Comparison of ENCODE assay signal across 18 cellular contexts in the genomic region with DNA sequence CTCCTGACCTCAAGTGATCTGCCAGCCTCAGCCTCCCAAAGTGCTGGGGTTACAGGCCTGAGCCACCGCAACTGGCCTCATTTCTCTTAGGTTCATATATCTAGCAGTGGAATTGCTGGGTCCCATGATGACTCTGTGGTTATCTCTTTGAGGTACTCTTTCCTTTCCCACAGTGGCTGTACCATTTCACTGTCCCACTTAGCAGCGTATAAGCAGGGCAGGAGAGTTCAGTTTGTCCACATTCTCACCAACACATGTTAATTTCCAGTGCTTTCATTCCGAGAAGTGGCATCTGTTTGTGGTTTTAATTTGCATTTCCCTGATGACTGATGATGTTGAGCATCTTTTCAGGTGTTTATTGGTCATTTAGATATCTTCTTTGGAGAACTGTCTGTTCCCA. TPM values are rescaled to one million over a fixed set of nuclear protein-coding genes. Genes with fewer than 3 reads are reported as not detected.
DNase-seq lines count a peak whose midpoint lies in the region; ATAC-seq lines count a peak whose summit lies in the region.
"Had no signal": no experiment of that assay in that cellular context is flagged by ENCODE, and none has a peak within 500 bp of the region (broad histone marks: within the 10 kb centered on the region; RNA-seq: fewer than 3 reads in every experiment).

No MANE protein-coding gene starts in this region.

- no peaks in the 10 kb centered on the region for H3K27me3 Mint-ChIP-seq in activated T-cell treated with anti-CD3 and anti-CD28 coated beads, Interleukin-2, amount 50 U/mL, for 24 hours
- no peaks in the 10 kb centered on the region for H3K27me3 Mint-ChIP-seq in activated T-helper 2 cell treated with anti-CD3 and anti-CD28 coated beads, Interferon-gamma antibody, Interleukin-2, Interleukin-4, amounts not matched to agents 10 μg/mL and 5 μg/mL and 100 μg/mL, durations not matched to agents 14 hours and 24 hours and 36 hours (ENCODE audit: low read depth)
- no peaks in the 10 kb centered on the region for H3K27me3 Mint-ChIP-seq in stimulated activated naive CD8-positive, alpha-beta T cell treated with anti-CD3 and anti-CD28 coated beads, Interleukin-15, Interleukin-2, amounts not matched to agents 100 ng/mL and 50 ng/mL, for 24 hours

- H3K36me3 Mint-ChIP-seq in activated T-cell treated with anti-CD3 and anti-CD28 coated beads, Interleukin-2, amount 50 U/mL, for 24 hours (ENCODE audit: low read depth): peaks cover 53% of the 10 kb centered on the region
- H3K36me3 Mint-ChIP-seq in activated T-helper 2 cell treated with anti-CD3 and anti-CD28 coated beads, Interferon-gamma antibody, Interleukin-2, Interleukin-4, amounts not matched to agents 10 μg/mL and 5 μg/mL and 100 μg/mL, durations not matched to agents 14 hours and 24 hours and 36 hours (ENCODE audit: low read depth): peaks cover 4% of the 10 kb centered on the region
- H3K36me3 Mint-ChIP-seq in stimulated activated naive CD8-positive, alpha-beta T cell treated with anti-CD3 and anti-CD28 coated beads, Interleukin-15, Interleukin-2, amounts not matched to agents 100 ng/mL and 50 ng/mL, for 24 hours (ENCODE audit: low read depth): no peaks in the 10 kb centered on the region

- peak; percentile 47 for ATAC-seq in HG02678 (IDR thresholded peaks at IDR 0.05; ENCODE audit: unreplicated experiment)

- H3K4me1 Mint-ChIP-seq in activated T-cell treated with anti-CD3 and anti-CD28 coated beads, Interleukin-2, amount 50 U/mL, for 24 hours (ENCODE audit: low read depth): peaks cover 10% of the 10 kb centered on the region
- peaks cover 6% of the 10 kb centered on the region for H3K4me1 Mint-ChIP-seq in activated T-helper 2 cell treated with anti-CD3 and anti-CD28 coated beads, Interferon-gamma antibody, Interleukin-2, Interleukin-4, amounts not matched to agents 10 μg/mL and 5 μg/mL and 100 μg/mL, durations not matched to agents 14 hours and 24 hours and 36 hours (ENCODE audit: low read depth)
- H3K4me1 Mint-ChIP-seq in stimulated activated naive CD8-positive, alpha-beta T cell treated with anti-CD3 and anti-CD28 coated beads, Interleukin-15, Interleukin-2, amounts not matched to agents 100 ng/mL and 50 ng/mL, for 24 hours (ENCODE audit: low read depth): peaks cover 10% of the 10 kb centered on the region

- intact Hi-C loops in activated T-helper 2 cell treated with anti-CD3 and anti-CD28 coated beads, Interferon-gamma antibody, Interleukin-2, Interleukin-4, amounts not matched to agents 10 μg/mL and 5 μg/mL and 100 μg/mL, durations not matched to agents 14 hours and 24 hours and 36 hours (cut with micrococcal nuclease): no loop called here

- no peak overlapping the region for H3K4me3 Mint-ChIP-seq in activated T-cell treated with anti-CD3 and anti-CD28 coated beads, Interleukin-2, amount 50 U/mL, for 24 hours
- no peak overlapping the region for H3K4me3 Mint-ChIP-seq in activated T-helper 2 cell treated with anti-CD3 and anti-CD28 coated beads, Interferon-gamma antibody, Interleukin-2, Interleukin-4, amounts not matched to agents 10 μg/mL and 5 μg/mL and 100 μg/mL, durations not matched to agents 14 hours and 24 hours and 36 hours (ENCODE audit: low read depth)
- no peak overlapping the region for H3K4me3 Mint-ChIP-seq in stimulated activated naive CD8-positive, alpha-beta T cell treated with anti-CD3 and anti-CD28 coated beads, Interleukin-15, Interleukin-2, amounts not matched to agents 100 ng/mL and 50 ng/mL, for 24 hours

- H3K27ac Mint-ChIP-seq in activated T-cell treated with anti-CD3 and anti-CD28 coated beads, Interleukin-2, amount 50 U/mL, for 24 hours: peak overlapping the region; percentile 56
- peak overlapping the region; percentile 3 for H3K27ac Mint-ChIP-seq in activated T-helper 2 cell treated with anti-CD3 and anti-CD28 coated beads, Interferon-gamma antibody, Interleukin-2, Interleukin-4, amounts not matched to agents 10 μg/mL and 5 μg/mL and 100 μg/mL, durations not matched to agents 14 hours and 24 hours and 36 hours
- H3K27ac Mint-ChIP-seq in stimulated activated naive CD8-positive, alpha-beta T cell treated with anti-CD3 and anti-CD28 coated beads, Interleukin-15, Interleukin-2, amounts not matched to agents 100 ng/mL and 50 ng/mL, for 24 hours: peak overlapping the region; percentile 9

- no peak for DNase-seq in activated T-cell treated with anti-CD3 and anti-CD28 coated beads, Interleukin-2, amount 50 U/mL, for 24 hours
- DNase-seq in activated T-cell treated with anti-CD3 and anti-CD28 coated beads, Interleukin-2, amount 50 U/mL, for 48 hours: no peak
- no peak for DNase-seq in activated T-helper 2 cell treated with anti-CD3 and anti-CD28 coated beads, Interferon-gamma antibody, Interleukin-2, Interleukin-4, amounts not matched to agents 10 μg/mL and 5 μg/mL and 100 μg/mL, durations not matched to agents 14 hours and 24 hours and 36 hours (ENCODE audit: low spot score)
- DNase-seq in stimulated activated CD4-positive, alpha-beta T cell treated with anti-CD3 and anti-CD28 coated beads, Interleukin-15, amount 100 ng/mL, for 24 hours: no peak
- DNase-seq in HUDEP-2 (lab: John Stamatoyannopoulos, UW; ENCODE audit: unreplicated experiment in 76 of 76) (no peak), cortex of kidney (lab: John Stamatoyannopoulos, UW) (no peak)
- DNase-seq: activated naive CD4-positive, alpha-beta T cell treated with Interleukin-2 at 50 U/mL for 16 hours; aorta; C1 segment of cervical spinal cord; caudate nucleus; kidney; NCI-H1417 treated with DMSO at 0.1 percent for 48 hours; NCI-H524 treated with DMSO at 0.1 percent for 48 hours; small intestine; stimulated activated CD4-positive, alpha-beta T cell treated with anti-CD3 and anti-CD28 coated beads, Interleukin-4, amount 100 ng/mL, for 1 hour; SW 1271 had no signal

- H3K9me3 Mint-ChIP-seq in activated T-cell treated with anti-CD3 and anti-CD28 coated beads, Interleukin-2, amount 50 U/mL, for 24 hours: no peaks in the 10 kb centered on the region
- no peaks in the 10 kb centered on the region for H3K9me3 Mint-ChIP-seq in activated T-helper 2 cell treated with anti-CD3 and anti-CD28 coated beads, Interferon-gamma antibody, Interleukin-2, Interleukin-4, amounts not matched to agents 10 μg/mL and 5 μg/mL and 100 μg/mL, durations not matched to agents 14 hours and 24 hours and 36 hours
- no peaks in the 10 kb centered on the region for H3K9me3 Mint-ChIP-seq in stimulated activated naive CD8-positive, alpha-beta T cell treated with anti-CD3 and anti-CD28 coated beads, Interleukin-15, Interleukin-2, amounts not matched to agents 100 ng/mL and 50 ng/mL, for 24 hours

RNA-seq across cellular contexts. Expression of a gene that starts 16.4 kb away (rescaled TPM):
- total RNA-seq in activated T-helper 2 cell treated with anti-CD3 and anti-CD28 coated beads, Interferon-gamma antibody, Interleukin-2, Interleukin-4, amounts not matched to agents 10 μg/mL and 5 μg/mL and 100 μg/mL, durations not matched to agents 14 hours and 24 hours and 36 hours: 19.8 TPM in 2 replicates

RNA-seq across cellular contexts. Expression of a gene that starts 34.0 kb away (rescaled TPM):
- 0.30 and 1.1 TPM in 2 replicates for total RNA-seq in activated T-helper 2 cell treated with anti-CD3 and anti-CD28 coated beads, Interferon-gamma antibody, Interleukin-2, Interleukin-4, amounts not matched to agents 10 μg/mL and 5 μg/mL and 100 μg/mL, durations not matched to agents 14 hours and 24 hours and 36 hours

Comparison
In these comparisons a context has a peak if more than half of its experiments do, and no peak if none do; other contexts are left out.
1. H3K27ac Mint-ChIP-seq: peak in every context shown above with its lines; median percentile 56 in activated T-cell treated with anti-CD3 and anti-CD28 coated beads, Interleukin-2, amount 50 U/mL, for 24 hours; 9 in stimulated activated naive CD8-positive, alpha-beta T cell treated with anti-CD3 and anti-CD28 coated beads, Interleukin-15, Interleukin-2, amounts not matched to agents 100 ng/mL and 50 ng/mL, for 24 hours; 3 in activated T-helper 2 cell treated with anti-CD3 and anti-CD28 coated beads, Interferon-gamma antibody, Interleukin-2, Interleukin-4, amounts not matched to agents 10 μg/mL and 5 μg/mL and 100 μg/mL, durations not matched to agents 14 hours and 24 hours and 36 hours.